11 cellular contexts compared by ENCODE assay signal in genomic region chr17:348692-349425, GRCh38. TPM values are rescaled to one million over a fixed set of nuclear protein-coding genes. Genes with fewer than 3 reads are reported as not detected.
A peak's percentile ranks its signal among the peaks of the same experiment; 100 is the strongest.
DNase-seq lines count a peak whose midpoint lies in the region; ATAC-seq and TF ChIP-seq lines count a peak whose summit lies in the region.
"Had no signal": no experiment of that assay in that cellular context is flagged by ENCODE, and none has a peak within 500 bp of the region (broad histone marks: within the 10 kb centered on the region; RNA-seq: fewer than 3 reads in every experiment).

No MANE protein-coding gene starts in this region.

- no peaks in the 10 kb centered on the region for H3K36me3 ChIP-seq in thyroid gland

- intact Hi-C loops in lower leg skin (cut with DNase I; ENCODE audit: low total_unique reads): no loop called here
- intact Hi-C loops in thyroid gland (cut with DNase I): no loop called here

- H3K9me3 ChIP-seq in thyroid gland: no peaks in the 10 kb centered on the region

- peaks cover 66 to 68% of the 10 kb centered on the region in 2 donors for H3K4me1 ChIP-seq in thyroid gland

- DNase-seq in DMS53 (lab: John Stamatoyannopoulos, UW): peak; percentile 42
- no peak for DNase-seq in DMS53 treated with DMSO at 0.1 percent for 48 hours (lab: John Stamatoyannopoulos, UW; ENCODE audit: unreplicated experiment)
- peak; percentile 65 for DNase-seq in dermis blood vessel endothelial cell
- peak; percentile 62 to 89 for DNase-seq in lower leg skin (ENCODE audit: low spot score in 2 of 2)
- DNase-seq in thyroid gland: peak; percentile 87 to 90
- DNase-seq in Ammon's horn (ENCODE audit: low spot score): no peak
- DNase-seq in activated T-cell treated with anti-CD3 and anti-CD28 coated beads, Interleukin-2, amount 50 U/mL, for 1 hour: no peak
- DNase-seq: activated CD4-positive, alpha-beta T cell treated with anti-CD3 and anti-CD28 coated beads, Interleukin-2, amount 50 U/mL, for 4 hours; stimulated activated naive B cell treated with anti-CD40 and anti-IgM and Interleukin-4, amounts not matched to agents 10 μg/mL and 1 μg/mL and 100 μg/mL, for 72 hours had no signal

- 48 to 63% methylated on average over 12 of the region's 12 CpGs for WGBS in lower leg skin, 2 donors
- WGBS in thyroid gland, 2 donors: 41 to 53% methylated on average over 12 of the region's 12 CpGs

- TF ChIP-seq CTCF in lower leg skin (IDR thresholded peaks at IDR 0.05) (no peak), thyroid gland (IDR thresholded peaks at IDR 0.05) (no peak)

- H3K4me3 ChIP-seq in lower leg skin (ENCODE audit: low read depth, poor library complexity, severe bottlenecking): no peak overlapping the region
- no peak overlapping the region for H3K4me3 ChIP-seq in thyroid gland (replicated peaks in 1 of 3)

- no peaks in the 10 kb centered on the region for H3K27me3 ChIP-seq in thyroid gland

- TF ChIP-seq POLR2A in lower leg skin (IDR thresholded peaks at IDR 0.05): no peak
- TF ChIP-seq POLR2A in thyroid gland (IDR thresholded peaks at IDR 0.05): no peak

- no peak for ATAC-seq in GM18861 (IDR thresholded peaks at IDR 0.05; ENCODE audit: unreplicated experiment)
- ATAC-seq: stimulated activated naive B cell treated with anti-CD40 and anti-IgM and Interleukin-4, amounts not matched to agents 10 μg/mL and 1 μg/mL and 100 μg/mL, for 72 hours had no signal

- peak overlapping the region; percentile 83 to 95 (median 89) for H3K27ac ChIP-seq in thyroid gland
- H3K27ac ChIP-seq: 22Rv1 had no signal

RNA-seq across cellular contexts. Expression of gene RPH3AL, which starts 3.7 kb away (rescaled TPM):
- total RNA-seq in dermis blood vessel endothelial cell (22.0 and 37.2 TPM in 2 replicates), lower leg skin (10 to 100 TPM in 3 of 4 donors, 1 to 10 TPM in 1; 8.6 to 22.9 (median 15.9) TPM), thyroid gland (10 to 100 TPM; 19.1 to 47.7 (median 42.5) TPM)

Comparison
In these comparisons a context has a peak if more than half of its experiments do, and no peak if none do; other contexts are left out.
1. DNase-seq: peak in DMS53 (single experiment), dermis blood vessel endothelial cell (single experiment), lower leg skin (2 of 2) and thyroid gland (2 of 2); none in DMS53 treated with DMSO at 0.1 percent for 48 hours (single experiment), Ammon's horn (single experiment) and activated T-cell treated with anti-CD3 and anti-CD28 coated beads, Interleukin-2, amount 50 U/mL, for 1 hour (single experiment).